ENCODE assay signal across 8 cellular contexts in genomic region chr3:195441971-195442572, GRCh38. TPM values are rescaled to one million over a fixed set of nuclear protein-coding genes. Genes with fewer than 3 reads are reported as not detected.
DNase-seq lines count a peak whose midpoint lies in the region; ATAC-seq, FAIRE-seq and TF ChIP-seq lines count a peak whose summit lies in the region.

No MANE protein-coding gene starts in this region.

- H3K4me1 ChIP-seq in endodermal cell (ENCODE audit: control insufficient read depth, insufficient read depth, low read length), result peaks cover 3% of the 10 kb centered on the region
- H3K4me1 ChIP-seq in mucosa of descending colon (ENCODE audit: low read depth), result peaks cover 21% of the 10 kb centered on the region

- peak overlapping the region; percentile 92 for H3K4me3 Mint-ChIP-seq in endodermal cell

- H3K9me3 ChIP-seq in endodermal cell (ENCODE audit: control insufficient read depth, low read length) (no peaks in the 10 kb centered on the region), mucosa of descending colon (no peaks in the 10 kb centered on the region)

- no peak for TF ChIP-seq POLR2A in GM12892 (IDR thresholded peaks at IDR 0.05; ENCODE audit: low read depth, low read length)

- H3K27ac Mint-ChIP-seq in endodermal cell, result peak overlapping the region; percentile 91

- TF ChIP-seq CTCF in endodermal cell (conservative IDR thresholded peaks at IDR 0.05) (no peak), mucosa of descending colon (IDR thresholded peaks at IDR 0.05) (no peak)

- no peaks in the 10 kb centered on the region for H3K27me3 ChIP-seq in endodermal cell (ENCODE audit: control insufficient read depth, insufficient read depth, low read length, poor library complexity, severe bottlenecking)

- no peaks in the 10 kb centered on the region for H3K36me3 Mint-ChIP-seq in endodermal cell (ENCODE audit: low read depth)

- peak; percentile 1 for ATAC-seq in HG02840 (IDR thresholded peaks at IDR 0.05; ENCODE audit: low FRiP score, unreplicated experiment)
- ATAC-seq in mucosa of descending colon, result peak; percentile 26

- H3K9ac ChIP-seq in endodermal cell (ENCODE audit: extremely low read depth, low read length, poor library complexity, severe bottlenecking), result peak overlapping the region; percentile 72

- peak; percentile 42 for DNase-seq in GM12892 (ENCODE audit: insufficient read length)
- DNase-seq in NCI-H524 treated with DMSO at 0.1 percent for 48 hours (lab: John Stamatoyannopoulos, UW), result peak; percentile 79
- peak; percentile 18 for DNase-seq in activated CD8-positive, alpha-beta memory T cell treated with anti-CD3 and anti-CD28 coated beads, Interleukin-2, amount 50 U/mL, for 24 hours (ENCODE audit: extremely low read depth)
- peak; percentile 71 for DNase-seq in endodermal cell
- DNase-seq in mucosa of descending colon, result peak; percentile 60 to 71 (median 70)
- peak; percentile 13 for DNase-seq in stimulated activated CD8-positive, alpha-beta memory T cell treated with anti-CD3 and anti-CD28 coated beads, Interleukin-4, amount 100 ng/mL, for 1 hour (ENCODE audit: low read depth in 2 of 2, low spot score in 1 of 2)
- DNase-seq in NCI-H510A (lab: John Stamatoyannopoulos, UW), result no peak

- WGBS in endodermal cell (ENCODE audit: insufficient coverage in 1 of 2, insufficient read length in 1 of 2), 2 experiments, result 0% methylated on average over 8 to 43 of the region's 43 CpGs

- peaks cover 35% of the 10 kb centered on the region for H3K4me1 Mint-ChIP-seq in endodermal cell

- H3K27ac ChIP-seq in endodermal cell (ENCODE audit: low read depth, low read length), result peak overlapping the region; percentile 90

- H3K27me3 Mint-ChIP-seq in endodermal cell (ENCODE audit: insufficient read depth), result no peaks in the 10 kb centered on the region

- FAIRE-seq in GM12892 (lab: Jason Lieb, UNC), result peak; percentile 76

- intact Hi-C loops in mucosa of descending colon (cut with DNase I, micrococcal nuclease), result no loop called here

- no peaks in the 10 kb centered on the region for H3K9me3 Mint-ChIP-seq in endodermal cell

- H3K36me3 ChIP-seq in endodermal cell (ENCODE audit: control insufficient read depth, insufficient read depth, low read length) (no peaks in the 10 kb centered on the region), mucosa of descending colon (ENCODE audit: low read depth) (no peaks in the 10 kb centered on the region)

- H3K4me3 ChIP-seq in endodermal cell (ENCODE audit: low read length) (peak overlapping the region; percentile 91), mucosa of descending colon (peak overlapping the region; percentile 98)

RNA-seq across cellular contexts. Expression of gene ACAP2, which starts 0.7 kb away (rescaled TPM):
- polyA plus RNA-seq in GM12892 (2012; ENCODE audit: missing spikeins), result 29.8 TPM
- 10 to 100 TPM; 61.9 to 70.5 TPM for total RNA-seq in endodermal cell
- 30.6 TPM for polyA plus RNA-seq in endodermal cell (2013, experiment 1 of 2)
- 30.1 TPM for polyA plus RNA-seq in endodermal cell (2013, experiment 2 of 2)
- 10 to 100 TPM; 55.2 to 69.2 (median 69.2) TPM for total RNA-seq in mucosa of descending colon
